ENCODE assay signal across 18 cellular contexts in genomic region chr5:115979628-115980041, GRCh38. TPM values are rescaled to one million over a fixed set of nuclear protein-coding genes. Genes with fewer than 3 reads are reported as not detected.
DNase-seq lines count a peak whose midpoint lies in the region; ATAC-seq and TF ChIP-seq lines count a peak whose summit lies in the region.
"Had no signal": no experiment of that assay in that cellular context is flagged by ENCODE, and none has a peak within 500 bp of the region (broad histone marks: within the 10 kb centered on the region; RNA-seq: fewer than 3 reads in every experiment).

No MANE protein-coding gene starts in this region.

- no peaks in the 10 kb centered on the region for H3K9me3 ChIP-seq in ascending aorta
- H3K9me3 ChIP-seq in left ventricle myocardium inferior (replicated peaks) = peaks cover 7% of the 10 kb centered on the region
- H3K9me3 ChIP-seq in adrenal gland (replicated peaks in 1 of 3) = peaks cover 0 to 4% (median 0%) of the 10 kb centered on the region in 3 donors
- H3K9me3 ChIP-seq: sigmoid colon had no signal

- TF ChIP-seq CTCF in ascending aorta (IDR thresholded peaks at IDR 0.05) (no peak), left ventricle myocardium inferior (IDR thresholded peaks at IDR 0.05; ENCODE audit: borderline replicate concordance) (no peak), adrenal gland (IDR thresholded peaks at IDR 0.05) (no peak)

- H3K4me3 ChIP-seq in ascending aorta (no peak overlapping the region), left ventricle myocardium inferior (no peak overlapping the region), adrenal gland (no peak overlapping the region)
- H3K4me3 ChIP-seq: sigmoid colon had no signal

- intact Hi-C loops in ascending aorta (cut with DNase I) (loop anchor here (5.0 kb wide), 1 partner anchor 352 kb away; the partner anchor contains the start of gene TMED7), left ventricle myocardium inferior (cut with micrococcal nuclease) (no loop called here), adrenal gland (cut with DNase I) (no loop called here)

- no peaks in the 10 kb centered on the region for H3K36me3 ChIP-seq in ascending aorta
- H3K36me3 ChIP-seq in left ventricle myocardium inferior = no peaks in the 10 kb centered on the region
- no peaks in the 10 kb centered on the region for H3K36me3 ChIP-seq in adrenal gland (replicated peaks in 1 of 2)
- H3K36me3 ChIP-seq: sigmoid colon had no signal

- DNase-seq in GM03348 (ENCODE audit: low spot score) (peak; percentile 59), ascending aorta (ENCODE audit: low spot score in 2 of 2) (no peak), left ventricle myocardium inferior (no peak), stromal cell of bone marrow (ENCODE audit: low read depth) (peak; percentile 48), adrenal gland (no peak), NCI-H146 (lab: John Stamatoyannopoulos, UW) (no peak)
- DNase-seq: activated CD4-positive, alpha-beta T cell treated with anti-CD3 and anti-CD28 coated beads, Interleukin-2, amount 50 U/mL, for 48 hours; activated T-cell treated with anti-CD3 and anti-CD28 coated beads, Interleukin-2, amount 50 U/mL, for 48 hours; hypothalamus; NCI-H1694 treated with DMSO at 0.1 percent for 48 hours; NCI-H446 treated with DMSO at 0.1 percent for 48 hours; sigmoid colon; stimulated activated CD4-positive, alpha-beta T cell treated with anti-CD3 and anti-CD28 coated beads, Interleukin-4, amount 100 ng/mL, for 4 hours; trophoblast cell had no signal

- H3K4me1 ChIP-seq in ascending aorta (peaks cover 4 to 21% of the 10 kb centered on the region in 2 donors), left ventricle myocardium inferior (no peaks in the 10 kb centered on the region), adrenal gland (replicated peaks in 1 of 2) (no peaks in the 10 kb centered on the region)

- H3K27me3 ChIP-seq in ascending aorta (no peaks in the 10 kb centered on the region), left ventricle myocardium inferior (ENCODE audit: low read depth) (no peaks in the 10 kb centered on the region), adrenal gland (no peaks in the 10 kb centered on the region)
- H3K27me3 ChIP-seq: sigmoid colon had no signal

- no peak for ATAC-seq in HG03457 (IDR thresholded peaks at IDR 0.05; ENCODE audit: unreplicated experiment)
- ATAC-seq: SK-N-SH treated with all-trans-retinoic acid at 6 μM for 48 hours had no signal

- H3K27ac ChIP-seq in ascending aorta (peak overlapping the region; percentile 55 to 74), left ventricle myocardium inferior (replicated peaks) (peak overlapping the region; percentile 34), adrenal gland (no peak overlapping the region)
- H3K27ac ChIP-seq: epithelial cell of prostate had no signal

- no peak for TF ChIP-seq POLR2A in adrenal gland (IDR thresholded peaks at IDR 0.05)

- WGBS in adrenal gland, 4 donors = 48 to 66% (median 62%) methylated on average over 2 of the region's 2 CpGs

RNA-seq across cellular contexts. Expression of gene LVRN, which starts 17.4 kb away (rescaled TPM):
- total RNA-seq in ascending aorta (4.2 TPM), left ventricle myocardium inferior (0.14 TPM), adrenal gland (1 to 10 TPM in 1 of 8 donors, under 1 TPM in 7; 0.19 to 3.1 (median 0.29) TPM)
- 1 to 10 TPM in 1 of 3 donors, under 1 TPM in 2; 0.29 to 3.7 (median 0.72) TPM for polyA plus RNA-seq in adrenal gland

RNA-seq across cellular contexts. Expression of gene ARL14EPL, which starts 52.6 kb away (rescaled TPM):
- total RNA-seq in ascending aorta = not detected
- not detected for total RNA-seq in left ventricle myocardium inferior
- total RNA-seq in adrenal gland = not detected
- polyA plus RNA-seq in adrenal gland = under 1 TPM in 1 of 3 donors, not detected in 2; 0.10 TPM
- total RNA-seq: lower leg skin, sigmoid colon had no signal

Comparison
In these comparisons a context has a peak if more than half of its experiments do, and no peak if none do; other contexts are left out.
1. DNase-seq: peak in GM03348 (single experiment) and stromal cell of bone marrow (single experiment); none in ascending aorta (0 of 2), left ventricle myocardium inferior (single experiment), adrenal gland (0 of 7) and NCI-H146 (single experiment).
2. H3K27ac ChIP-seq: peak in ascending aorta (2 of 2) and left ventricle myocardium inferior (single experiment); none in adrenal gland (0 of 5).